In the genomic region with DNA sequence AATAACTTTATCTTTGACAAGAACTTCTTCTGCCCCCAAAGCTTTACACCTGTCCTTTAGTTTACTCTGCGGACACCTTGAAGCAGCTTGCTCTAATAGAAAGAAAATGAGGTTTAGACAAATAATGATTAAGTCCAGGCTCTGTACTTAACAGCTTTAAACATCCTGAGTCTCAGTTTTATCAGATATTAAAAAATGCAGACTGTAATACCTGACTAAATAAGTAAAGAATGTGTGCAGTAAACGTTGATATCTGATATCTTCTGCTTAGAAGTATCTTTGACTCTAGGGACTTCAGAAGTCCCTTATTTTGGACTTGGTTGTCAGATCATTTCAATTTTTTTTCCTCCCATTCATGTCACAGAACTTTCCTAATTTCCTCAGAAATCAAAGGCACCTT, we compare ENCODE assay signal across 38 cellular contexts.
"Had no signal": no experiment of that assay in that cellular context is flagged by ENCODE, and none has a peak within 500 bp of the region (broad histone marks: within the 10 kb centered on the region; RNA-seq: fewer than 3 reads in every experiment).

No MANE protein-coding gene starts in this region.

- H3K27ac ChIP-seq: adrenal gland, cardiac muscle cell, coronary artery, dorsolateral prefrontal cortex, gastroesophageal sphincter, hepatocyte, neutrophil, prostate gland, uterus, VCaP had no signal

- FAIRE-seq: small intestine, TTC549 had no signal

- H3K27me3 ChIP-seq: adrenal gland, cardiac muscle cell, dorsolateral prefrontal cortex, gastroesophageal sphincter, hepatocyte, neutrophil, uterus had no signal

- H3K36me3 Mint-ChIP-seq: activated naive CD8-positive, alpha-beta T cell; brain; naive B cell; stimulated activated memory B cell treated with anti-CD40 and anti-IgM and Interleukin-4, amounts not matched to agents 10 μg/mL and 1 μg/mL and 100 μg/mL, for 72 hours; type B pancreatic cell had no signal

- H3K27ac Mint-ChIP-seq: activated naive CD8-positive, alpha-beta T cell; activated T-cell treated with anti-CD3 and anti-CD28 coated beads, Interleukin-2, amount 50 U/mL, for 72 hours; brain; naive B cell; nephron progenitor cell; stimulated activated memory B cell treated with anti-CD40 and anti-IgM and Interleukin-4, amounts not matched to agents 10 μg/mL and 1 μg/mL and 100 μg/mL, for 72 hours; stimulated activated naive CD8-positive, alpha-beta T cell treated with anti-CD3 and anti-CD28 coated beads, Interleukin-15, amount 100 ng/mL, for 72 hours; type B pancreatic cell had no signal

- H3K4me1 Mint-ChIP-seq: brain; naive B cell; nephron progenitor cell; stimulated activated memory B cell treated with anti-CD40 and anti-IgM and Interleukin-4, amounts not matched to agents 10 μg/mL and 1 μg/mL and 100 μg/mL, for 72 hours; stimulated activated naive CD8-positive, alpha-beta T cell treated with anti-CD3 and anti-CD28 coated beads, Interleukin-15, amount 100 ng/mL, for 72 hours had no signal

- H3K4me3 ChIP-seq: adrenal gland, cardiac muscle cell, coronary artery, dorsolateral prefrontal cortex, gastroesophageal sphincter, hepatocyte, prostate gland, uterus had no signal

- H3K4me1 ChIP-seq: adrenal gland, gastroesophageal sphincter, prostate gland, uterus had no signal

- ATAC-seq: activated T-cell treated with anti-CD3 and anti-CD28 coated beads, Interleukin-2, amount 50 U/mL, for 72 hours; gastroesophageal sphincter; left colon; sciatic nerve; stimulated activated memory B cell treated with anti-CD40 and anti-IgM and Interleukin-4, amounts not matched to agents 10 μg/mL and 1 μg/mL and 100 μg/mL, for 72 hours; stimulated activated naive CD8-positive, alpha-beta T cell treated with anti-CD3 and anti-CD28 coated beads, Interleukin-15, amount 100 ng/mL, for 72 hours had no signal

- H3K79me2 ChIP-seq: hepatocyte had no signal

- H2AFZ ChIP-seq: hepatocyte had no signal

- H3K9me3 ChIP-seq: gastroesophageal sphincter, neutrophil, prostate gland, uterus had no signal

- H3K9me3 Mint-ChIP-seq: nephron progenitor cell; stimulated activated memory B cell treated with anti-CD40 and anti-IgM and Interleukin-4, amounts not matched to agents 10 μg/mL and 1 μg/mL and 100 μg/mL, for 72 hours had no signal

- H3K27me3 Mint-ChIP-seq: activated naive CD8-positive, alpha-beta T cell; naive B cell; stimulated activated memory B cell treated with anti-CD40 and anti-IgM and Interleukin-4, amounts not matched to agents 10 μg/mL and 1 μg/mL and 100 μg/mL, for 72 hours; stimulated activated naive CD8-positive, alpha-beta T cell treated with anti-CD3 and anti-CD28 coated beads, Interleukin-15, amount 100 ng/mL, for 72 hours; type B pancreatic cell had no signal

- H3K4me3 Mint-ChIP-seq: activated naive CD8-positive, alpha-beta T cell; activated T-cell treated with anti-CD3 and anti-CD28 coated beads, Interleukin-2, amount 50 U/mL, for 72 hours; brain; naive B cell; nephron progenitor cell; stimulated activated memory B cell treated with anti-CD40 and anti-IgM and Interleukin-4, amounts not matched to agents 10 μg/mL and 1 μg/mL and 100 μg/mL, for 72 hours; stimulated activated naive CD8-positive, alpha-beta T cell treated with anti-CD3 and anti-CD28 coated beads, Interleukin-15, amount 100 ng/mL, for 72 hours; type B pancreatic cell had no signal

- DNase-seq: activated CD4-positive, alpha-beta T cell treated with anti-CD3 and anti-CD28 coated beads for 4 hours; activated CD4-positive, alpha-beta T cell treated with anti-CD3 and anti-CD28 coated beads, Interleukin-2, amount 50 U/mL, for 4 hours; activated naive CD4-positive, alpha-beta T cell treated with Interleukin-2 at 50 U/mL for 16 hours; activated T-cell treated with anti-CD3 and anti-CD28 coated beads for 4 hours; activated T-cell treated with anti-CD3 and anti-CD28 coated beads, Interleukin-2, amount 50 U/mL, for 72 hours; adrenal gland; aorta; cerebellar nuclear complex; dorsolateral prefrontal cortex; effector memory CD4-positive, alpha-beta T cell; erythroblast; kidney; left colon; mammary epithelial cell; naive B cell; nephron progenitor cell; retina; small intestine; stimulated activated CD4-positive, alpha-beta T cell treated with anti-CD3 and anti-CD28 coated beads, Interleukin-1b, Interleukin-23, amount 100 ng/mL, for 48 hours; stimulated activated CD4-positive, alpha-beta T cell treated with anti-CD3 and anti-CD28 coated beads, Interleukin-4, amount 100 ng/mL, for 4 hours; stimulated activated CD8-positive, alpha-beta memory T cell treated with anti-CD3 and anti-CD28 coated beads, Interleukin-4, amount 100 ng/mL, for 48 hours; stimulated activated naive CD8-positive, alpha-beta T cell treated with anti-CD3 and anti-CD28 coated beads, Interleukin-15, amount 100 ng/mL, for 72 hours; substantia nigra; T-helper 9 cell; uterus had no signal

- H3K36me3 ChIP-seq: adrenal gland, cardiac muscle cell, gastroesophageal sphincter, neutrophil, prostate gland, uterus had no signal

- H3K4me2 ChIP-seq: hepatocyte had no signal
